Comparison of ENCODE assay signal across 12 cellular contexts in the genomic region with DNA sequence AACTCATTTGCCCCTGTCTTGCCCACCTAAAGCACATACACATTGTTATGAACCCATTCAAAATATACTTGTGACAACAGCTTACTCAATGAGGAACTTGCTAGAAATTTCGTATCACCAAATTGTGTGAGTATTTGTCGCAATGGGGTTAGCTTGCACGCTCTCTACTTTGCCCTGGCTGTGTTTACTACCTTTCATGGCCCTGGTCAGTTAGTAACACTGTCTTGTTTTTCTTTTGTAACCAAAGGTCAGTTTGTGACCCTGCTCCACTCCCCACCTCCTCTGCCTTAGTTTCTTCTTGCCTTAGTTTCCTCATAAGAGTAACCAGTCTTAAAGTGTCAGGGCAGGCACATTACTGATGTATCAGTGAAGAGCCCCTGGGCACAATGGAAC.
DNase-seq lines count a peak whose midpoint lies in the region; ATAC-seq and TF ChIP-seq lines count a peak whose summit lies in the region.
"Had no signal": no experiment of that assay in that cellular context is flagged by ENCODE, and none has a peak within 500 bp of the region (broad histone marks: within the 10 kb centered on the region; RNA-seq: fewer than 3 reads in every experiment).

No MANE protein-coding gene starts in this region.

- DNase-seq in DMS53 (lab: John Stamatoyannopoulos, UW) = peak; percentile 74
- no peak for DNase-seq in DMS53 treated with DMSO at 0.1 percent for 48 hours (lab: John Stamatoyannopoulos, UW; ENCODE audit: unreplicated experiment)
- DNase-seq in PC-3 = no peak
- no peak for DNase-seq in smooth muscle cell (lab: John Stamatoyannopoulos, UW; ENCODE audit: unreplicated experiment)
- no peak for DNase-seq in SW 1271 (lab: John Stamatoyannopoulos, UW)
- DNase-seq in C1 segment of cervical spinal cord (lab: John Stamatoyannopoulos, UW) = no peak
- no peak for DNase-seq in NCI-H2081 (lab: John Stamatoyannopoulos, UW)
- DNase-seq: 8988T; activated CD8-positive, alpha-beta memory T cell treated with anti-CD3 and anti-CD28 coated beads, Interleukin-2, amount 50 U/mL, for 4 hours; stimulated activated CD4-positive, alpha-beta T cell treated with anti-CD3 and anti-CD28 coated beads, Interleukin-4, amount 100 ng/mL, for 1 hour; thyroid gland had no signal

- H4K20me1 ChIP-seq in PC-3 (ENCODE audit: low read length) (no peaks in the 10 kb centered on the region), smooth muscle cell (ENCODE audit: low read depth) (no peaks in the 10 kb centered on the region)

- intact Hi-C loops in PC-3 (cut with micrococcal nuclease) = loop anchor here (1.0 to 10.0 kb wide), 8 partner anchors 32 to 350 kb away; partner anchors contain the start of gene NUDT4

- H3K4me1 ChIP-seq in PC-3 (ENCODE audit: insufficient read depth, low read length) = peaks cover 53% of the 10 kb centered on the region
- H3K4me1 ChIP-seq in liver (ENCODE audit: control insufficient read depth in 4 of 4, insufficient read depth in 4 of 4, low read length in 3 of 4) = peaks cover 5 to 60% (median 33%) of the 10 kb centered on the region in 4 donors
- H3K4me1 ChIP-seq in smooth muscle cell (ENCODE audit: low read depth) = peaks cover 10% of the 10 kb centered on the region

- 0 out of 2 replicates have a peak overlapping the region, but pooled peaks have one; percentile 18 for H2AFZ ChIP-seq in PC-3 (ENCODE audit: low read length)
- H2AFZ ChIP-seq in smooth muscle cell (ENCODE audit: low read depth) = peak overlapping the region; percentile 58

- H3K27me3 ChIP-seq in PC-3 (ENCODE audit: low read length) (no peaks in the 10 kb centered on the region), liver (ENCODE audit: control insufficient read depth in 4 of 4, insufficient read depth in 4 of 4, low read length in 3 of 4) (no peaks in the 10 kb centered on the region), smooth muscle cell (ENCODE audit: low read depth) (no peaks in the 10 kb centered on the region)
- H3K27me3 ChIP-seq: thyroid gland had no signal

- WGBS in liver = 30% methylated on average over 3 of the region's 3 CpGs
- WGBS in smooth muscle cell (ENCODE audit: low lambda C conversion rate) = 95% methylated on average over 3 of the region's 3 CpGs

- peak overlapping the region; percentile 30; the same call in 1 of the 2 replicates for H3K9ac ChIP-seq in PC-3 (ENCODE audit: low read length)
- H3K9ac ChIP-seq in liver (ENCODE audit: low read depth in 1 of 2, low read length in 2 of 2) = peak overlapping the region; percentile 59 to 81
- no peak overlapping the region for H3K9ac ChIP-seq in smooth muscle cell (ENCODE audit: low read depth)

- TF ChIP-seq CTCF in PC-3 (conservative IDR thresholded peaks at IDR 0.05; ENCODE audit: low read depth, low read length) (no peak), liver (IDR thresholded peaks at IDR 0.05; ENCODE audit: low read depth, low read length, missing input control) (no peak), smooth muscle cell (IDR thresholded peaks at IDR 0.05; ENCODE audit: borderline replicate concordance, insufficient read depth, poor library complexity, severe bottlenecking) (no peak)

- BruUV-seq in PC-3 (replicated peaks; lab: Mats Ljungman, UMichigan) = TSS peak; percentile 86

- no peaks in the 10 kb centered on the region for H3K79me2 ChIP-seq in PC-3 (ENCODE audit: low read length)
- no peaks in the 10 kb centered on the region for H3K79me2 ChIP-seq in smooth muscle cell (ENCODE audit: low read depth)

- H3K36me3 ChIP-seq in PC-3 (ENCODE audit: low read depth, low read length) (no peaks in the 10 kb centered on the region), liver (ENCODE audit: control insufficient read depth in 4 of 4, insufficient read depth in 3 of 4, low read depth in 1 of 4, low read length in 3 of 4) (no peaks in the 10 kb centered on the region), smooth muscle cell (ENCODE audit: low read depth) (no peaks in the 10 kb centered on the region)
- H3K36me3 ChIP-seq: thyroid gland had no signal

- H3K9me3 ChIP-seq in PC-3 (ENCODE audit: low read length) = no peaks in the 10 kb centered on the region
- no peaks in the 10 kb centered on the region for H3K9me3 ChIP-seq in liver (ENCODE audit: control insufficient read depth in 4 of 4, low read length in 3 of 4)
- no peaks in the 10 kb centered on the region for H3K9me3 ChIP-seq in smooth muscle cell (replicated peaks; ENCODE audit: low read depth)
- H3K9me3 ChIP-seq: thyroid gland had no signal

- no peaks in the 10 kb centered on the region for H3K9me2 ChIP-seq in PC-3 (replicated peaks; ENCODE audit: low read length)

- no peak; the same call in 1 of the 2 replicates for ATAC-seq in PC-3

- H3K27ac ChIP-seq in PC-3 (ENCODE audit: low read length) (peak overlapping the region; percentile 77), liver (ENCODE audit: low read depth in 1 of 2, low read length in 2 of 2) (peak overlapping the region; percentile 92 to 95), smooth muscle cell (ENCODE audit: low read depth) (peak overlapping the region; percentile 25)
- H3K27ac ChIP-seq: thyroid gland had no signal

- TF ChIP-seq RAD21 in liver (IDR thresholded peaks at IDR 0.05) = peak; percentile 34 to 58

- CTCF ChIA-PET in PC-3 (lab: Charles Lee) = interaction anchor here (0.5 to 1.1 kb wide), 2 partner anchors 246 to 349 kb away, joined by 3 read pairs; no protein-coding TSS in a partner anchor

- H3F3A ChIP-seq in PC-3 (ENCODE audit: low read length, unreplicated experiment) = no peaks in the 10 kb centered on the region
- H3F3A ChIP-seq in smooth muscle cell (ENCODE audit: low read depth) = peaks cover 6% of the 10 kb centered on the region

- H3K4me2 ChIP-seq in PC-3 (ENCODE audit: low read length) = peak overlapping the region; percentile 80
- H3K4me2 ChIP-seq in smooth muscle cell = peak overlapping the region; percentile 35

- POLR2A ChIA-PET in PC-3 (lab: Charles Lee; ENCODE audit: unreplicated experiment) = no interaction called here

- H3K4me3 ChIP-seq in PC-3 (ENCODE audit: low read length) = peak overlapping the region; percentile 38; the same call in 1 of the 2 replicates
- H3K4me3 ChIP-seq in liver (ENCODE audit: low read depth in 1 of 3, low read length in 3 of 3) = no peak overlapping the region
- H3K4me3 ChIP-seq in smooth muscle cell = no peak overlapping the region
- H3K4me3 ChIP-seq: thyroid gland had no signal

TF ChIP-seq in liver, 16 proteins besides CTCF, POLR2A, EP300 and RAD21 (continues in another document):
- TF ChIP-seq HNF4G (IDR thresholded peaks at IDR 0.05) (peak; percentile 66), ZBTB33 (IDR thresholded peaks at IDR 0.05) (peak; percentile 75), JUND (IDR thresholded peaks at IDR 0.05) (peak; percentile 18 to 70), NR2F2 (IDR thresholded peaks at IDR 0.05) (peak; percentile 47), RXRA (IDR thresholded peaks at IDR 0.05) (peak; percentile 81 to 94), TAF1 (conservative IDR thresholded peaks at IDR 0.05) (no peak), MAX (IDR thresholded peaks at IDR 0.05) (peak; percentile 89), REST (IDR thresholded peaks at IDR 0.05) (peak; percentile 84), YY1 (IDR thresholded peaks at IDR 0.05) (peak; percentile 92), EGR1 (IDR thresholded peaks at IDR 0.05; ENCODE audit: low read depth in 2 of 2) (peak in 1 of 2 donors; percentile 68), ATF3 (IDR thresholded peaks at IDR 0.05) (no peak), SP1 (IDR thresholded peaks at IDR 0.05) (peak; percentile 93)

Comparison
In these comparisons a context has a peak if more than half of its experiments do, and no peak if none do; other contexts are left out.
1. H3K27ac ChIP-seq: peak in every context shown above with its lines; median percentile 94 in liver; 77 in PC-3; 25 in smooth muscle cell.